In the genomic region with DNA sequence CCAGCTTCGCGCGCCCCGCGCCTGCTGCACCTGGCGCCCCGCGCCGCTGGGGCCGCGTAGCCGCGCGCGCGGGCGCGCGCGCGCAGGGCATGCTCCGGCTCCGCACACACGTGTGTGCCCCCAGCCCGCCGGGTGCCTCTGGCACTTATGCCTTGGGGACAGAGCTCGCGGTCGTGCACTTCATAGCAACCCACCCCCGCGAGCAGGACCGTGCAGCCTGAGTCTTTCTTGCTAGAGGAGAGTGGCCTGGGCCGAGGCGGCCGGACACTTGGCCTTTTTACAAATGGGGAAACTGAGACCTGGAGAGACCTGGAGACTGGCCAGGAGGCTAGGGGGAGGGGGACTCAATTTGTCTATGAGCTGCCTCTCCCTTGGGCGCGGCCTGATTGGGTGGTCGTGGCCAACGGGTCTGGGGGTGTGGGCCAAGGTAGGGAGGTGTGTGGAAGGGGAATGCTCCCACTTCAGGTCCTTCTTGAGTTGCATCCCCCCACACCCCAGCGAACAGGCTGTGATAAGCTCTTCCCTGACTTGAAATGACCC, we compare ENCODE assay signal across 8 cellular contexts. TPM values are rescaled to one million over a fixed set of nuclear protein-coding genes. Genes with fewer than 3 reads are reported as not detected.
DNase-seq lines count a peak whose midpoint lies in the region; ATAC-seq lines count a peak whose summit lies in the region.

No MANE protein-coding gene starts in this region.

- intact Hi-C loops in naive thymus-derived CD4-positive, alpha-beta T cell (cut with micrococcal nuclease), result loop anchor here (1.0 to 10.0 kb wide), 16 partner anchors 7 to 1935 kb away; partner anchors contain the start of genes ALS2CL (in 1 of the 2), ARIH2 (in 1 of the 2), ATRIP (in 1 of the 2) and CCDC51 (in 1 of the 2)

- peak overlapping the region in 4 of 9 donors; percentile 36 to 94 (median 64) for H3K27ac Mint-ChIP-seq in naive thymus-derived CD4-positive, alpha-beta T cell

- H3K9ac ChIP-seq in BLaER1 treated with 17β-estradiol and CSF1 and Interleukin-3, amounts not matched to agents 10 nM and 100 nM, result peak overlapping the region; percentile 71 to 88 (median 84)

- CTCF ChIA-PET in naive thymus-derived CD4-positive, alpha-beta T cell (lab: Charles Lee), result interaction anchor here (2.1 to 2.5 kb wide), 2 partner anchors 10 to 19 kb away, joined by 5 to 9 read pairs; no protein-coding TSS in a partner anchor

- H3K36me3 ChIP-seq in BLaER1 treated with 17β-estradiol and CSF1 and Interleukin-3, amounts not matched to agents 10 nM and 100 nM, result peaks cover 0 to 6% (median 0%) of the 10 kb centered on the region in 11 experiments; a peak in 4 of 22 replicates
- H3K36me3 ChIP-seq in effector memory CD4-positive, alpha-beta T cell (ENCODE audit: control insufficient read depth, insufficient read depth, low read length), result no peaks in the 10 kb centered on the region
- peaks cover 0 to 8% (median 0%) of the 10 kb centered on the region in 3 experiments for H3K36me3 ChIP-seq in naive thymus-derived CD4-positive, alpha-beta T cell (ENCODE audit: control insufficient read depth in 2 of 3, insufficient read depth in 3 of 3, low read length in 3 of 3)

- no peaks in the 10 kb centered on the region for H3K27me3 ChIP-seq in BLaER1 treated with 17β-estradiol and CSF1 and Interleukin-3, amounts not matched to agents 10 nM and 100 nM
- H3K27me3 ChIP-seq in effector memory CD4-positive, alpha-beta T cell (replicated peaks; ENCODE audit: control insufficient read depth, insufficient read depth, low read length, poor library complexity, severe bottlenecking), result no peaks in the 10 kb centered on the region
- no peaks in the 10 kb centered on the region for H3K27me3 ChIP-seq in naive thymus-derived CD4-positive, alpha-beta T cell (ENCODE audit: control insufficient read depth in 2 of 2, insufficient read depth in 2 of 2, low read length in 2 of 2)

- H3K4me3 Mint-ChIP-seq in naive thymus-derived CD4-positive, alpha-beta T cell, result peak overlapping the region; percentile 77 to 100 (median 85)

- peaks cover 73 to 87% (median 82%) of the 10 kb centered on the region in 10 experiments for H3K4me1 ChIP-seq in BLaER1 treated with 17β-estradiol and CSF1 and Interleukin-3, amounts not matched to agents 10 nM and 100 nM
- peaks cover 53% of the 10 kb centered on the region for H3K4me1 ChIP-seq in effector memory CD4-positive, alpha-beta T cell (ENCODE audit: control insufficient read depth, insufficient read depth, low read length, poor library complexity, severe bottlenecking)
- H3K4me1 ChIP-seq in naive thymus-derived CD4-positive, alpha-beta T cell (ENCODE audit: control insufficient read depth in 2 of 2, insufficient read depth in 2 of 2, low read length in 2 of 2), result peaks cover 51 to 58% of the 10 kb centered on the region in 2 donors

- ATAC-seq in GM21447 (IDR thresholded peaks at IDR 0.05; ENCODE audit: unreplicated experiment) (peak; percentile 1), HG02642 (IDR thresholded peaks at IDR 0.05; ENCODE audit: poor library complexity, unreplicated experiment) (no peak)
- ATAC-seq in naive thymus-derived CD4-positive, alpha-beta T cell, result peak; percentile 4

- H3K27me3 Mint-ChIP-seq in naive thymus-derived CD4-positive, alpha-beta T cell, result no peaks in the 10 kb centered on the region

- POLR2A ChIA-PET in naive thymus-derived CD4-positive, alpha-beta T cell (lab: Charles Lee), result interaction anchor here (0.5 to 5.7 kb wide), 12 partner anchors 8 to 299 kb away, joined by 3 to 37 read pairs (median 4); no protein-coding TSS in a partner anchor

- peaks cover 0 to 5% (median 0%) of the 10 kb centered on the region in 11 donors for H3K9me3 Mint-ChIP-seq in naive thymus-derived CD4-positive, alpha-beta T cell

- peak overlapping the region; percentile 46 to 93 (median 84); a peak in 21 of 22 replicates for H3K27ac ChIP-seq in BLaER1 treated with 17β-estradiol and CSF1 and Interleukin-3, amounts not matched to agents 10 nM and 100 nM
- H3K27ac ChIP-seq in effector memory CD4-positive, alpha-beta T cell (ENCODE audit: insufficient read depth, low read length, poor library complexity, severe bottlenecking), result peak overlapping the region; percentile 89
- H3K27ac ChIP-seq in naive thymus-derived CD4-positive, alpha-beta T cell (ENCODE audit: low read depth, low read length), result peak overlapping the region; percentile 91

- peaks cover 3 to 20% (median 11%) of the 10 kb centered on the region in 11 experiments; a peak in 19 of 22 replicates for H4K20me1 ChIP-seq in BLaER1 treated with 17β-estradiol and CSF1 and Interleukin-3, amounts not matched to agents 10 nM and 100 nM

- H3K36me3 Mint-ChIP-seq in naive thymus-derived CD4-positive, alpha-beta T cell, result peaks cover 0 to 6% (median 0%) of the 10 kb centered on the region in 5 donors

- no peaks in the 10 kb centered on the region for H3K9me3 ChIP-seq in BLaER1 treated with 17β-estradiol and CSF1 and Interleukin-3, amounts not matched to agents 10 nM and 100 nM (replicated peaks in 1 of 11)
- H3K9me3 ChIP-seq in effector memory CD4-positive, alpha-beta T cell (ENCODE audit: control insufficient read depth, low read length), result no peaks in the 10 kb centered on the region
- H3K9me3 ChIP-seq in naive thymus-derived CD4-positive, alpha-beta T cell (ENCODE audit: control insufficient read depth in 2 of 3, low read length in 3 of 3), result no peaks in the 10 kb centered on the region

- peak; percentile 8 for DNase-seq in NCI-H128 (lab: John Stamatoyannopoulos, UW; ENCODE audit: unreplicated experiment)
- DNase-seq in effector memory CD4-positive, alpha-beta T cell, result no peak
- no peak for DNase-seq in naive thymus-derived CD4-positive, alpha-beta T cell
- no peak for DNase-seq in NOMO-1 treated with dmso at 0.1 percent for 144 hours (lab: John Stamatoyannopoulos, UW; ENCODE audit: unreplicated experiment)
- no peak for DNase-seq in A172 (ENCODE audit: low spot score)

- H3K4me2 ChIP-seq in BLaER1 treated with 17β-estradiol and CSF1 and Interleukin-3, amounts not matched to agents 10 nM and 100 nM, result peak overlapping the region; percentile 81 to 98 (median 95)

- H3K4me1 Mint-ChIP-seq in naive thymus-derived CD4-positive, alpha-beta T cell, result peaks cover 35 to 80% (median 61%) of the 10 kb centered on the region in 7 donors

- H3K4me3 ChIP-seq in BLaER1 treated with 17β-estradiol and CSF1 and Interleukin-3, amounts not matched to agents 10 nM and 100 nM, result peak overlapping the region; percentile 74 to 89 (median 82)
- H3K4me3 ChIP-seq in effector memory CD4-positive, alpha-beta T cell (ENCODE audit: insufficient read depth, low read depth, low read length, poor library complexity, severe bottlenecking), result peak overlapping the region; percentile 86
- H3K4me3 ChIP-seq in naive thymus-derived CD4-positive, alpha-beta T cell (ENCODE audit: low read length), result peak overlapping the region; percentile 92

RNA-seq across cellular contexts. Expression of gene NBEAL2, which starts 0.6 kb away (rescaled TPM):
- 100 to 1,000 TPM in 2 of 5 experiments, 10 to 100 TPM in 3; 48.8 to 289 (median 94.0) TPM for total RNA-seq in naive thymus-derived CD4-positive, alpha-beta T cell
- 1 to 10 TPM; 1.7 to 4.9 TPM for polyA plus RNA-seq in naive thymus-derived CD4-positive, alpha-beta T cell
- total RNA-seq in A172 (2014; rRNA removed; shearing (Covaris generic)), result 10.9 and 13.9 TPM in 2 replicates

RNA-seq across cellular contexts. Expression of gene CCDC12, which starts 3.5 kb away (rescaled TPM):
- 10 to 100 TPM; 51.6 to 61.5 (median 56.9) TPM for total RNA-seq in naive thymus-derived CD4-positive, alpha-beta T cell
- 100 to 1,000 TPM in 1 of 2 donors, 10 to 100 TPM in 1; 88.2 to 115 TPM for polyA plus RNA-seq in naive thymus-derived CD4-positive, alpha-beta T cell
- total RNA-seq in A172 (2014; rRNA removed; shearing (Covaris generic)), result 21.1 and 32.5 TPM in 2 replicates
